10 cellular contexts compared by ENCODE assay signal in the genomic region with DNA sequence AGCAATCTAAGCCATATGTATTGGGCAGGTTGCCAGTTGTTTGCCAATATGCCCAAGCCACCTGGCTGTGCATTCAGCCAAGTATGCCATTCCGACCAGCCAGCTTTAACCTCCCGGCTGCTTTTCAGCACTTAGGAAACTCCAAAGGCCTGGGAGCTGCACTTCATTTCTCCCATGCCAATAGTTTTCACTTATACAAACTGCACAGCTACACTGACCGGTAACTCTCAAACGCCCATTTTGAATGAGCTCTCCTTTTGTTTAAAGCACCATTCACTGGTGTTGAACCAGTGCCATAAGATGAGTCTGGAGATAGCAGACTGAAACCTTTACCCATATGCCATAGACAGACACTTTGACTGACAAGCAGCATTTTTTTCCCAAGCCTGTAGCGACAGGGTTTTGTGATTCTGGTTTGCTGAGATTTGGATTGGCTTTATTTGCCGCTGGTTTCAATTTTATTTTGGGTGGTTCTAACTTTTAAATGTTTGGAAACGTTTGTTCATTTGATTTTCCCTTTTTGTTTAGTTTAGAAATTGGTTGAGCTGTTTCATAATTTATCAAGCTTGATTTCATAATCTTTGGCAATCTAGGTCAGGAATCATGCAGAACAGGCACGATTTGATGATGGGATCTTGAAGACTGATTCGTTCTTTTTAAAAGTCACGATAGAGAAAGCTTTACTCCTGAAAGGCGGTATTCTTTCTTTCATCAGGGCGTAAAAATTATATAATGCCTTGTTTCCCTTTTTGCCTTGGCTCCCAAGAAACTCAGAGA.
DNase-seq lines count a peak whose midpoint lies in the region; ATAC-seq and TF ChIP-seq lines count a peak whose summit lies in the region.
"Had no signal": no experiment of that assay in that cellular context is flagged by ENCODE, and none has a peak within 500 bp of the region (broad histone marks: within the 10 kb centered on the region; RNA-seq: fewer than 3 reads in every experiment).

No MANE protein-coding gene starts in this region.

- intact Hi-C loops in left ventricle myocardium inferior (cut with micrococcal nuclease), result no loop called here
- intact Hi-C loops in transverse colon (cut with DNase I; ENCODE audit: low total_unique reads), result no loop called here

- no peak overlapping the region for H3K27ac Mint-ChIP-seq in endodermal cell
- H3K27ac Mint-ChIP-seq: activated CD8-positive, alpha-beta T cell treated with anti-CD3 and anti-CD28 coated beads for 36 hours; stimulated activated effector memory CD8-positive, alpha-beta T cell treated with anti-CD3 and anti-CD28 coated beads, Interleukin-12 subunit alpha, Interleukin-12 subunit beta, amount 100 ng/mL, for 72 hours had no signal

- no peaks in the 10 kb centered on the region for H3K36me3 Mint-ChIP-seq in endodermal cell (ENCODE audit: low read depth)
- H3K36me3 Mint-ChIP-seq: stimulated activated effector memory CD8-positive, alpha-beta T cell treated with anti-CD3 and anti-CD28 coated beads, Interleukin-12 subunit alpha, Interleukin-12 subunit beta, amount 100 ng/mL, for 72 hours had no signal

- H3K27me3 Mint-ChIP-seq in endodermal cell (ENCODE audit: insufficient read depth), result peaks cover 1% of the 10 kb centered on the region

- H3K36me3 ChIP-seq in left ventricle myocardium inferior, result no peaks in the 10 kb centered on the region
- H3K36me3 ChIP-seq in transverse colon, result no peaks in the 10 kb centered on the region
- no peaks in the 10 kb centered on the region for H3K36me3 ChIP-seq in endodermal cell (ENCODE audit: control insufficient read depth, insufficient read depth, low read length)
- H3K36me3 ChIP-seq: cardiac muscle cell had no signal

- no peak for TF ChIP-seq EP300 in transverse colon (IDR thresholded peaks at IDR 0.05; ENCODE audit: low read depth)

- H3K4me1 Mint-ChIP-seq in endodermal cell, result peaks cover 3% of the 10 kb centered on the region

- no peaks in the 10 kb centered on the region for H3K9me3 Mint-ChIP-seq in endodermal cell
- H3K9me3 Mint-ChIP-seq: activated CD8-positive, alpha-beta T cell treated with anti-CD3 and anti-CD28 coated beads for 36 hours; stimulated activated effector memory CD8-positive, alpha-beta T cell treated with anti-CD3 and anti-CD28 coated beads, Interleukin-12 subunit alpha, Interleukin-12 subunit beta, amount 100 ng/mL, for 72 hours had no signal

- 51 to 68% methylated on average over 8 to 12 of the region's 12 CpGs for WGBS in transverse colon (ENCODE audit: low coverage in 1 of 2), 2 donors
- WGBS in endodermal cell (ENCODE audit: insufficient coverage in 1 of 2, insufficient read length in 1 of 2), 2 experiments, result 93 to 97% methylated on average over 11 to 12 of the region's 12 CpGs

- ATAC-seq in GM18867 (IDR thresholded peaks at IDR 0.05; ENCODE audit: unreplicated experiment), result no peak
- ATAC-seq: activated CD8-positive, alpha-beta T cell treated with anti-CD3 and anti-CD28 coated beads for 36 hours; stimulated activated effector memory CD8-positive, alpha-beta T cell treated with anti-CD3 and anti-CD28 coated beads, Interleukin-12 subunit alpha, Interleukin-12 subunit beta, amount 100 ng/mL, for 72 hours had no signal

- H3K27me3 ChIP-seq in left ventricle myocardium inferior (ENCODE audit: low read depth), result no peaks in the 10 kb centered on the region
- H3K27me3 ChIP-seq in transverse colon, result no peaks in the 10 kb centered on the region
- no peaks in the 10 kb centered on the region for H3K27me3 ChIP-seq in endodermal cell (ENCODE audit: control insufficient read depth, insufficient read depth, low read length, poor library complexity, severe bottlenecking)
- H3K27me3 ChIP-seq: cardiac muscle cell had no signal

- H3K9ac ChIP-seq in endodermal cell (ENCODE audit: extremely low read depth, low read length, poor library complexity, severe bottlenecking), result no peak overlapping the region

- DNase-seq in NCI-H1436 treated with DMSO at 0.1 percent for 48 hours (lab: John Stamatoyannopoulos, UW) (peak; percentile 42), SHP77 treated with DMSO at 0.1 percent for 48 hours (lab: John Stamatoyannopoulos, UW) (peak; percentile 84), left ventricle myocardium inferior (no peak), transverse colon (peak; percentile 52), kidney glomerular epithelial cell (lab: John Stamatoyannopoulos, UW) (no peak), endodermal cell (no peak)
- DNase-seq: activated CD8-positive, alpha-beta T cell treated with anti-CD3 and anti-CD28 coated beads for 36 hours had no signal

- TF ChIP-seq CTCF in left ventricle myocardium inferior (IDR thresholded peaks at IDR 0.05; ENCODE audit: borderline replicate concordance), result no peak
- no peak for TF ChIP-seq CTCF in transverse colon (IDR thresholded peaks at IDR 0.05)
- TF ChIP-seq CTCF in endodermal cell (conservative IDR thresholded peaks at IDR 0.05), result no peak

- H3K4me3 Mint-ChIP-seq in endodermal cell, result no peak overlapping the region
- H3K4me3 Mint-ChIP-seq: activated CD8-positive, alpha-beta T cell treated with anti-CD3 and anti-CD28 coated beads for 36 hours; stimulated activated effector memory CD8-positive, alpha-beta T cell treated with anti-CD3 and anti-CD28 coated beads, Interleukin-12 subunit alpha, Interleukin-12 subunit beta, amount 100 ng/mL, for 72 hours had no signal

- H3K4me3 ChIP-seq in left ventricle myocardium inferior (no peak overlapping the region), transverse colon (no peak overlapping the region), endodermal cell (ENCODE audit: low read length) (no peak overlapping the region)
- H3K4me3 ChIP-seq: cardiac muscle cell had no signal

- no peak for TF ChIP-seq POLR2A in transverse colon (IDR thresholded peaks at IDR 0.05)

- in situ Hi-C loops in transverse colon (cut with MboI; ENCODE audit: low pct_ligation_motif_present in 1 of 4, low pct_unique_long_range_greater_than_20kb in 1 of 4, low sequenced_read_pairs in 3 of 4), result no loop called here

- H3K9me3 ChIP-seq in left ventricle myocardium inferior (replicated peaks) (no peaks in the 10 kb centered on the region), transverse colon (no peaks in the 10 kb centered on the region), endodermal cell (ENCODE audit: control insufficient read depth, low read length) (no peaks in the 10 kb centered on the region)

- H3K27ac ChIP-seq in left ventricle myocardium inferior (replicated peaks) (peak overlapping the region; percentile 54), transverse colon (peak overlapping the region; percentile 33 to 50 (median 44)), endodermal cell (ENCODE audit: low read depth, low read length) (no peak overlapping the region)
- H3K27ac ChIP-seq: cardiac muscle cell had no signal

- H3K4me1 ChIP-seq in left ventricle myocardium inferior (peaks cover 64% of the 10 kb centered on the region), transverse colon (peaks cover 7 to 48% (median 20%) of the 10 kb centered on the region in 4 donors), endodermal cell (ENCODE audit: control insufficient read depth, insufficient read depth, low read length) (no peaks in the 10 kb centered on the region)

Comparison
In these comparisons a context has a peak if more than half of its experiments do, and no peak if none do; other contexts are left out.
1. DNase-seq: peak in NCI-H1436 treated with DMSO at 0.1 percent for 48 hours (single experiment), SHP77 treated with DMSO at 0.1 percent for 48 hours (single experiment) and transverse colon (single experiment); none in left ventricle myocardium inferior (single experiment), kidney glomerular epithelial cell (single experiment) and endodermal cell (single experiment).